25 cellular contexts compared by ENCODE assay signal in the genomic region with DNA sequence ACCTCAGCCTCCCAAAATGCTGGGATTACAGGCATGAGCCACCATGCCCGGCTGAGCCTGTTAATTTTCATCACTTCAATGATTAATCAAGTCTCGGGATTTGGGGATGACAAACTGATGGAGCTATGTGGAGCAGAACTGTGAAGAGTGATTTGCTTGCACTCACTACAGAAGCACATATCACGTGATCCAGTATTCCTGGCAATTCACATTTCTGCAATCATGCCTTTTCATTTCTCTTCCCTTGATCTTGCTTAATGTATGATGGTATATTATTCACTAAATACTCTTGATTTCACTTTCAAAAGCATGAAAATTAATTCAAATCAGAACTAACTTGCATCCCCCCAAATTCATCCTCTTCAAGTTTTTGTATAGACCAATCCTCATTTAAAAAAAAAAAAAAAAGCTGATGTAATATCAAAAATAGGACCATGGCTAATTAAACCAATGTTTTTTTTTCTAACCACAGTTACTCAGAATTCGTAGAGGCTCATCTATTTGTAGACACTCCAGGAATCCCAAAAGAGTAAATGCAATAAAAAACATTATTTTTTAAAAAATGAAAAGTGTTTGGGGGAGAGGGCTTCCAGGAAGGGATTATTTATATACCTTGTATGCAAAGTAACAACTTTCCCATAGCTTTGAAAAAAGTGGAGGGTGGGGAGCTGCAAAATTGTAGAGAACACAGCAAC.
"Had no signal": no experiment of that assay in that cellular context is flagged by ENCODE, and none has a peak within 500 bp of the region (broad histone marks: within the 10 kb centered on the region; RNA-seq: fewer than 3 reads in every experiment).

No MANE protein-coding gene starts in this region.

- H3K4me1 ChIP-seq: breast epithelium, gastrocnemius medialis, lower lobe of right lung, neural progenitor cell, psoas muscle, right atrium auricular region, suprapubic skin, tibial nerve had no signal

- H3K4me2 ChIP-seq: neural progenitor cell had no signal

- H3K4me3 ChIP-seq: breast epithelium, gastrocnemius medialis, lower lobe of right lung, neural progenitor cell, ovary, psoas muscle, right atrium auricular region, suprapubic skin, tibial nerve had no signal

- ATAC-seq: effector memory CD8-positive, alpha-beta T cell; esophagus mucosa; gastrocnemius medialis; left lobe of liver; lower lobe of right lung; naive thymus-derived CD4-positive, alpha-beta T cell; psoas muscle; stimulated activated effector memory CD8-positive, alpha-beta T cell treated with anti-CD3 and anti-CD28 coated beads, Interleukin-12 subunit alpha, Interleukin-12 subunit beta, amount 100 ng/mL, for 72 hours; stimulated activated naive CD8-positive, alpha-beta T cell treated with anti-CD3 and anti-CD28 coated beads, Interleukin-15, amount 100 ng/mL, for 72 hours; T-cell had no signal

- H2AFZ ChIP-seq: neural progenitor cell had no signal

- H3K27me3 ChIP-seq: breast epithelium, gastrocnemius medialis, neural progenitor cell, ovary, right atrium auricular region, suprapubic skin, tibial nerve had no signal

- H3K36me3 Mint-ChIP-seq: activated naive CD4-positive, alpha-beta T cell treated with anti-CD3 and anti-CD28 coated beads, Interleukin-2, amount 50 U/mL, for 24 hours; naive thymus-derived CD4-positive, alpha-beta T cell; stimulated activated effector memory CD8-positive, alpha-beta T cell treated with anti-CD3 and anti-CD28 coated beads, Interleukin-12 subunit alpha, Interleukin-12 subunit beta, amount 100 ng/mL, for 72 hours; T-cell had no signal

- H3K36me3 ChIP-seq: breast epithelium, gastrocnemius medialis, lower lobe of right lung, neural progenitor cell, ovary, right atrium auricular region, suprapubic skin, tibial nerve, WERI-Rb-1 had no signal

- H3K9ac ChIP-seq: neural progenitor cell had no signal

- DNase-seq: activated CD4-positive, alpha-beta T cell treated with anti-CD3 and anti-CD28 coated beads, Interleukin-2, amount 50 U/mL, for 1 hour; activated CD4-positive, CD25-positive, alpha-beta regulatory T cell treated with anti-CD3 and anti-CD28 coated beads, Interleukin-2, amount 50 U/mL, for 72 hours; activated gamma-delta T cell treated with Interleukin-2 at 50 U/mL for 16 hours; activated T-cell treated with anti-CD3 and anti-CD28 coated beads, Interleukin-2, amount 50 U/mL, for 1 hour; effector memory CD8-positive, alpha-beta T cell; gastrocnemius medialis; lower lobe of right lung; naive thymus-derived CD4-positive, alpha-beta T cell; ovary; psoas muscle; stimulated activated CD4-positive, alpha-beta T cell treated with anti-CD3 and anti-CD28 coated beads, Interleukin-2, amount 100 ng/mL, for 24 hours; stimulated activated naive CD8-positive, alpha-beta T cell treated with anti-CD3 and anti-CD28 coated beads, Interleukin-15, amount 100 ng/mL, for 72 hours; T-cell; WERI-Rb-1 had no signal

- H3K9me3 Mint-ChIP-seq: activated naive CD4-positive, alpha-beta T cell treated with anti-CD3 and anti-CD28 coated beads, Interleukin-2, amount 50 U/mL, for 24 hours; central memory CD8-positive, alpha-beta T cell; effector memory CD8-positive, alpha-beta T cell; naive thymus-derived CD4-positive, alpha-beta T cell; stimulated activated effector memory CD8-positive, alpha-beta T cell treated with anti-CD3 and anti-CD28 coated beads, Interleukin-12 subunit alpha, Interleukin-12 subunit beta, amount 100 ng/mL, for 72 hours; stimulated activated naive CD8-positive, alpha-beta T cell treated with anti-CD3 and anti-CD28 coated beads, Interleukin-15, amount 100 ng/mL, for 72 hours; T-cell; T-helper 2 cell treated with Interferon-gamma antibody and Interleukin-4, amounts not matched to agents 5 μg/mL and 100 μg/mL, for 36 hours had no signal

- H3K4me1 Mint-ChIP-seq: activated naive CD4-positive, alpha-beta T cell treated with anti-CD3 and anti-CD28 coated beads, Interleukin-2, amount 50 U/mL, for 24 hours; central memory CD8-positive, alpha-beta T cell; naive thymus-derived CD4-positive, alpha-beta T cell; stimulated activated effector memory CD8-positive, alpha-beta T cell treated with anti-CD3 and anti-CD28 coated beads, Interleukin-12 subunit alpha, Interleukin-12 subunit beta, amount 100 ng/mL, for 72 hours; stimulated activated naive CD8-positive, alpha-beta T cell treated with anti-CD3 and anti-CD28 coated beads, Interleukin-15, amount 100 ng/mL, for 72 hours; T-cell had no signal

- H3K4me3 Mint-ChIP-seq: activated naive CD4-positive, alpha-beta T cell treated with anti-CD3 and anti-CD28 coated beads, Interleukin-2, amount 50 U/mL, for 24 hours; central memory CD8-positive, alpha-beta T cell; effector memory CD8-positive, alpha-beta T cell; naive thymus-derived CD4-positive, alpha-beta T cell; neural progenitor cell; stimulated activated effector memory CD8-positive, alpha-beta T cell treated with anti-CD3 and anti-CD28 coated beads, Interleukin-12 subunit alpha, Interleukin-12 subunit beta, amount 100 ng/mL, for 72 hours; stimulated activated naive CD8-positive, alpha-beta T cell treated with anti-CD3 and anti-CD28 coated beads, Interleukin-15, amount 100 ng/mL, for 72 hours; T-cell; T-helper 2 cell treated with Interferon-gamma antibody and Interleukin-4, amounts not matched to agents 5 μg/mL and 100 μg/mL, for 36 hours had no signal

- H3K27ac Mint-ChIP-seq: activated naive CD4-positive, alpha-beta T cell treated with anti-CD3 and anti-CD28 coated beads, Interleukin-2, amount 50 U/mL, for 24 hours; effector memory CD8-positive, alpha-beta T cell; naive thymus-derived CD4-positive, alpha-beta T cell; stimulated activated effector memory CD8-positive, alpha-beta T cell treated with anti-CD3 and anti-CD28 coated beads, Interleukin-12 subunit alpha, Interleukin-12 subunit beta, amount 100 ng/mL, for 72 hours; stimulated activated naive CD8-positive, alpha-beta T cell treated with anti-CD3 and anti-CD28 coated beads, Interleukin-15, amount 100 ng/mL, for 72 hours; T-cell; T-helper 2 cell treated with Interferon-gamma antibody and Interleukin-4, amounts not matched to agents 5 μg/mL and 100 μg/mL, for 36 hours had no signal

- H3K27me3 Mint-ChIP-seq: activated naive CD4-positive, alpha-beta T cell treated with anti-CD3 and anti-CD28 coated beads, Interleukin-2, amount 50 U/mL, for 24 hours; central memory CD8-positive, alpha-beta T cell; effector memory CD8-positive, alpha-beta T cell; stimulated activated naive CD8-positive, alpha-beta T cell treated with anti-CD3 and anti-CD28 coated beads, Interleukin-15, amount 100 ng/mL, for 72 hours; T-cell had no signal

- H3K9me3 ChIP-seq: breast epithelium, gastrocnemius medialis, lower lobe of right lung, ovary, psoas muscle, right atrium auricular region, suprapubic skin, tibial nerve had no signal

- H3K27ac ChIP-seq: breast epithelium, gastrocnemius medialis, lower lobe of right lung, neural progenitor cell, ovary, psoas muscle, right atrium auricular region, suprapubic skin, tibial nerve, WERI-Rb-1 had no signal
